In the genomic region with DNA sequence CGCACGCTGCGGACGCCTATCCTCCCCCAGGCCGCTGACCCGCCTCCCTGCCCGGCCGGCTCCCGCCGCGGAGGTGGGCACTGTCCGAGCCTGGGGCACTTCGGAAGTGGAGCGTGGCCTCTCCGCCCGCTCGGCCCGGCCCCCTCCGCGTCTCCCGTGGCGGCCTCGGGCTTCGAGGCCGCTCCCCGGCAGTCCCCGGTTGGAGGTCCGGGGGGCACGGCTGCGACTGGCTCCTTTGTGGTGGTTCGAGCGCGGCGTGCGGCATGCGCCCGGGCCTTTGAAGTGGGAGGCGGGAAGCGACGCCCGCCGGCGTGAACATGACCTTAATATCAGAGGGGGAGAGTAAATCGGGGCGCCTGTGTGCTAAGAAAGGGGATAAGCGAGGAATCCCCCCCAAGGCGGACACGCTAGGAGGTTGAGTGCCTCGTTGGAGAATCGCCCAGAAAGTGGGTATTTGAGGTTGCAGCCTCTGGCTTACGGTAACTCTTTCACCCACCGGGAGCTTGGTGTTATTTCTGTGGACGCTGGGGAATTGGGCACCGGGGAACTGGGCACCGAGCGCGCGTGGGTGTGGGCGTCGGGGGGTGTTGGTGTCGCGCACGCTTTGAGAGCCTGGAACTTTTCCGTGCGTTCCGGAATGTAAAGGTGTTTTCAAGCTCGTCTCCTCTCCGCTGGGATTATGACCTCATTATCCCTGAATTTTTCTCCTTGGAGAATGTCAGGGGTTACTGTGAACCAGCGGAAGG, we compare ENCODE assay signal across 8 cellular contexts. TPM values are rescaled to one million over a fixed set of nuclear protein-coding genes. Genes with fewer than 3 reads are reported as not detected.
DNase-seq lines count a peak whose midpoint lies in the region; ATAC-seq and TF ChIP-seq lines count a peak whose summit lies in the region.

No MANE protein-coding gene starts in this region.

- 0 to 1% methylated on average over 57 to 66 of the region's 69 CpGs for WGBS in GM23248 (ENCODE audit: low coverage in 1 of 2, low lambda C conversion rate in 2 of 2, missing lambda C conversion rate in 2 of 2), 2 experiments

- peak; percentile 11 for ATAC-seq in activated CD8-positive, alpha-beta T cell treated with anti-CD3 and anti-CD28 coated beads for 36 hours
- ATAC-seq in naive thymus-derived CD8-positive, alpha-beta T cell: peak; percentile 35 to 36

- peaks cover 32% of the 10 kb centered on the region for H3K36me3 Mint-ChIP-seq in activated CD8-positive, alpha-beta T cell treated with anti-CD3 and anti-CD28 coated beads for 36 hours (ENCODE audit: low read depth)
- H3K36me3 Mint-ChIP-seq in naive thymus-derived CD8-positive, alpha-beta T cell: no peaks in the 10 kb centered on the region

- H2AFZ ChIP-seq in GM23248: peak overlapping the region; percentile 89

- in situ Hi-C loops in GM23248 (cut with MboI): no loop called here

- H3K36me3 ChIP-seq in GM23248 (ENCODE audit: low read depth): no peaks in the 10 kb centered on the region
- H3K36me3 ChIP-seq in KOPT-K1 (ENCODE audit: insufficient read depth, low read length): peaks cover 16% of the 10 kb centered on the region
- no peaks in the 10 kb centered on the region for H3K36me3 ChIP-seq in tibial artery

- peak overlapping the region; percentile 80 for H3K4me2 ChIP-seq in GM23248 (ENCODE audit: unreplicated experiment)

- POLR2A ChIA-PET in activated CD8-positive, alpha-beta T cell treated with anti-CD3 and anti-CD28 coated beads for 36 hours (lab: Charles Lee): interaction anchor here (0.5 to 4.1 kb wide), 17 partner anchors 10 to 694 kb away, joined by 3 to 30 read pairs (median 5); a partner anchor contains a TSS
- POLR2A ChIA-PET in naive thymus-derived CD8-positive, alpha-beta T cell (lab: Charles Lee): interaction anchor here (0.7 to 2.9 kb wide), 11 partner anchors 13 to 308 kb away, joined by 3 to 30 read pairs (median 4); a partner anchor contains a TSS

- no peaks in the 10 kb centered on the region for H3K9me3 Mint-ChIP-seq in activated CD8-positive, alpha-beta T cell treated with anti-CD3 and anti-CD28 coated beads for 36 hours
- H3K9me3 Mint-ChIP-seq in naive thymus-derived CD8-positive, alpha-beta T cell: no peaks in the 10 kb centered on the region

- no peaks in the 10 kb centered on the region for H3K9me3 ChIP-seq in GM23248 (ENCODE audit: low read depth)
- H3K9me3 ChIP-seq in KOPT-K1 (ENCODE audit: insufficient read depth, low read length, poor library complexity, severe bottlenecking): no peaks in the 10 kb centered on the region
- no peaks in the 10 kb centered on the region for H3K9me3 ChIP-seq in tibial artery

- no peaks in the 10 kb centered on the region for H4K20me1 ChIP-seq in GM23248 (ENCODE audit: insufficient read depth)

- H3K9ac ChIP-seq in GM23248: peak overlapping the region; percentile 89

- CTCF ChIA-PET in activated CD8-positive, alpha-beta T cell treated with anti-CD3 and anti-CD28 coated beads for 36 hours (lab: Charles Lee): interaction anchor here (1.0 to 1.9 kb wide), 6 partner anchors 8 to 344 kb away, joined by 3 to 7 read pairs (median 4); no protein-coding TSS in a partner anchor

- H3K4me1 Mint-ChIP-seq in activated CD8-positive, alpha-beta T cell treated with anti-CD3 and anti-CD28 coated beads for 36 hours (ENCODE audit: low read depth): peaks cover 37% of the 10 kb centered on the region
- peaks cover 13 to 36% (median 34%) of the 10 kb centered on the region in 4 donors for H3K4me1 Mint-ChIP-seq in naive thymus-derived CD8-positive, alpha-beta T cell

- H3K27me3 ChIP-seq in GM23248 (replicated peaks; ENCODE audit: insufficient read depth) (no peaks in the 10 kb centered on the region), tibial artery (no peaks in the 10 kb centered on the region)

- H3K4me3 Mint-ChIP-seq in activated CD8-positive, alpha-beta T cell treated with anti-CD3 and anti-CD28 coated beads for 36 hours: peak overlapping the region; percentile 96
- peak overlapping the region; percentile 87 to 94 (median 90) for H3K4me3 Mint-ChIP-seq in naive thymus-derived CD8-positive, alpha-beta T cell

- H3K9me2 ChIP-seq in GM23248 (ENCODE audit: insufficient read depth): no peaks in the 10 kb centered on the region

- H3F3A ChIP-seq in GM23248 (ENCODE audit: insufficient read depth): peaks cover 7% of the 10 kb centered on the region; the same call in 1 of the 2 replicates

- H3K27ac ChIP-seq in GM23248: peak overlapping the region; percentile 46
- peak overlapping the region; percentile 87 for H3K27ac ChIP-seq in KOPT-K1 (ENCODE audit: low read depth, low read length, poor library complexity, severe bottlenecking)
- H3K27ac ChIP-seq in tibial artery: peak overlapping the region; percentile 92 to 94

- DNase-seq in ELR (ENCODE audit: low read depth): peak; percentile 55
- peak; percentile 66 for DNase-seq in GM23248
- peak; percentile 54 for DNase-seq in activated CD8-positive, alpha-beta T cell treated with anti-CD3 and anti-CD28 coated beads for 36 hours
- DNase-seq in epithelial cell of esophagus (ENCODE audit: low read depth): peak; percentile 35
- peak in 9 of 10 donors; percentile 17 to 69 (median 47) for DNase-seq in naive thymus-derived CD8-positive, alpha-beta T cell
- DNase-seq in tibial artery: peak in 1 of 2 donors; percentile 29
- no peak for DNase-seq in SW 1271 (lab: John Stamatoyannopoulos, UW)

- intact Hi-C loops in activated CD8-positive, alpha-beta T cell treated with anti-CD3 and anti-CD28 coated beads for 36 hours (cut with micrococcal nuclease): no loop called here
- intact Hi-C loops in tibial artery (cut with DNase I; ENCODE audit: low total_unique reads): loop anchor here (5.0 kb wide), 1 partner anchor 42 kb away; a partner anchor contains a TSS

- H3K4me1 ChIP-seq in GM23248 (ENCODE audit: insufficient read depth): peaks cover 21% of the 10 kb centered on the region; the same call in 1 of the 2 replicates
- peaks cover 0 to 25% (median 12%) of the 10 kb centered on the region in 4 donors for H3K4me1 ChIP-seq in tibial artery

- H3K4me3 ChIP-seq in GM23248 (peak overlapping the region; percentile 82), epithelial cell of esophagus (ENCODE audit: low read length) (peak overlapping the region; percentile 87), tibial artery (peak overlapping the region; percentile 97 to 99)

- H3K27ac Mint-ChIP-seq in activated CD8-positive, alpha-beta T cell treated with anti-CD3 and anti-CD28 coated beads for 36 hours: peak overlapping the region; percentile 92
- H3K27ac Mint-ChIP-seq in naive thymus-derived CD8-positive, alpha-beta T cell: peak overlapping the region; percentile 51 to 93 (median 84)

- peaks cover 76% of the 10 kb centered on the region for H3K79me2 ChIP-seq in GM23248 (ENCODE audit: insufficient read depth)

- TF ChIP-seq CTCF in activated CD8-positive, alpha-beta T cell treated with anti-CD3 and anti-CD28 coated beads for 36 hours (IDR thresholded peaks at IDR 0.05): no peak
- TF ChIP-seq CTCF in epithelial cell of esophagus (IDR thresholded peaks at IDR 0.05; ENCODE audit: insufficient read depth, low read depth, low read length, missing control alignments) (no peak), tibial artery (IDR thresholded peaks at IDR 0.05) (no peak)

- no peaks in the 10 kb centered on the region for H3K27me3 Mint-ChIP-seq in activated CD8-positive, alpha-beta T cell treated with anti-CD3 and anti-CD28 coated beads for 36 hours
- H3K27me3 Mint-ChIP-seq in naive thymus-derived CD8-positive, alpha-beta T cell: no peaks in the 10 kb centered on the region

RNA-seq across cellular contexts. Expression of a gene that starts 0.6 kb away (rescaled TPM):
- total RNA-seq in GM23248 (2014; rRNA removed; shearing (Covaris generic)): 14.6 and 21.8 TPM in 2 replicates
- 8.9 and 9.3 TPM in 2 replicates for polyA plus RNA-seq in GM23248 (2016; fragmentation: Nextera tagmentation; extraction: Ambion mirVana)
- 10 to 100 TPM; 40.9 to 45.8 TPM for total RNA-seq in activated CD8-positive, alpha-beta T cell treated with anti-CD3 and anti-CD28 coated beads for 36 hours
- total RNA-seq in naive thymus-derived CD8-positive, alpha-beta T cell: 1 to 10 TPM; 3.9 to 4.4 TPM
- polyA plus RNA-seq in naive thymus-derived CD8-positive, alpha-beta T cell: 1 to 10 TPM; 2.8 to 8.6 (median 3.7) TPM

RNA-seq across cellular contexts. Expression of a gene that starts 41.1 kb away (rescaled TPM):
- 14.9 and 15.6 TPM in 2 replicates for total RNA-seq in GM23248 (2014; rRNA removed; shearing (Covaris generic))
- polyA plus RNA-seq in GM23248 (2016; fragmentation: Nextera tagmentation; extraction: Ambion mirVana): 18.3 and 21.0 TPM in 2 replicates
- total RNA-seq in activated CD8-positive, alpha-beta T cell treated with anti-CD3 and anti-CD28 coated beads for 36 hours: 10 to 100 TPM; 36.1 to 36.7 TPM
- total RNA-seq in naive thymus-derived CD8-positive, alpha-beta T cell: 10 to 100 TPM; 16.7 to 18.1 TPM
- polyA plus RNA-seq in naive thymus-derived CD8-positive, alpha-beta T cell: 10 to 100 TPM; 15.1 to 18.9 (median 17.6) TPM

RNA-seq across cellular contexts. Expression of a gene that starts 41.1 kb away (rescaled TPM):
- total RNA-seq in GM23248 (2014; rRNA removed; shearing (Covaris generic)): 13.8 and 15.9 TPM in 2 replicates
- polyA plus RNA-seq in GM23248 (2016; fragmentation: Nextera tagmentation; extraction: Ambion mirVana): 7.2 and 7.4 TPM in 2 replicates
- 10 to 100 TPM; 22.5 to 23.9 TPM for total RNA-seq in activated CD8-positive, alpha-beta T cell treated with anti-CD3 and anti-CD28 coated beads for 36 hours
- total RNA-seq in naive thymus-derived CD8-positive, alpha-beta T cell: 10 to 100 TPM; 13.6 to 15.3 TPM
- 1 to 10 TPM; 4.6 to 9.9 (median 9.2) TPM for polyA plus RNA-seq in naive thymus-derived CD8-positive, alpha-beta T cell

RNA-seq across cellular contexts. Expression of a gene that starts 41.4 kb away (rescaled TPM):
- 0.32 and 1.0 TPM in 2 replicates for total RNA-seq in GM23248 (2014; rRNA removed; shearing (Covaris generic))
- 1.0 and 1.3 TPM in 2 replicates for polyA plus RNA-seq in GM23248 (2016; fragmentation: Nextera tagmentation; extraction: Ambion mirVana)
- 1 to 10 TPM; 1.5 to 1.8 TPM for total RNA-seq in activated CD8-positive, alpha-beta T cell treated with anti-CD3 and anti-CD28 coated beads for 36 hours
- total RNA-seq in naive thymus-derived CD8-positive, alpha-beta T cell: 1 to 10 TPM; 4.9 to 6.2 TPM
- polyA plus RNA-seq in naive thymus-derived CD8-positive, alpha-beta T cell: 1 to 10 TPM; 1.4 to 2.6 (median 2.2) TPM

Comparison
In these comparisons a context has a peak if more than half of its experiments do, and no peak if none do; other contexts are left out.
1. DNase-seq: peak in ELR (single experiment), GM23248 (single experiment), activated CD8-positive, alpha-beta T cell treated with anti-CD3 and anti-CD28 coated beads for 36 hours (single experiment), epithelial cell of esophagus (single experiment) and naive thymus-derived CD8-positive, alpha-beta T cell (9 of 10); none in SW 1271 (0 of 2).
2. Peak in every context shown above with its lines, with median percentiles within 50 percentile points of each other: H3K27ac ChIP-seq and H3K4me3 ChIP-seq.